In genomic region chr4:2933566-2934076, GRCh38 we compare ENCODE assay signal across 9 cellular contexts. TPM values are rescaled to one million over a fixed set of nuclear protein-coding genes. Genes with fewer than 3 reads are reported as not detected.
DNase-seq lines count a peak whose midpoint lies in the region; ATAC-seq, FAIRE-seq and TF ChIP-seq lines count a peak whose summit lies in the region.
"Had no signal": no experiment of that assay in that cellular context is flagged by ENCODE, and none has a peak within 500 bp of the region (broad histone marks: within the 10 kb centered on the region; RNA-seq: fewer than 3 reads in every experiment).

No MANE protein-coding gene starts in this region.

- H3K4me1 ChIP-seq in PC-3 (ENCODE audit: insufficient read depth, low read length), result peaks cover 36% of the 10 kb centered on the region
- peaks cover 28% of the 10 kb centered on the region for H3K4me1 ChIP-seq in endothelial cell of umbilical vein (ENCODE audit: control insufficient read depth, extremely low read depth, insufficient read depth, low read length)

- H3K27me3 ChIP-seq in BJ (ENCODE audit: control insufficient read depth, insufficient read depth, low read length), result no peaks in the 10 kb centered on the region
- H3K27me3 ChIP-seq in PC-3 (ENCODE audit: low read length), result no peaks in the 10 kb centered on the region
- H3K27me3 ChIP-seq in endothelial cell of umbilical vein (ENCODE audit: control insufficient read depth in 2 of 2, insufficient read depth in 2 of 2, low read length in 2 of 2), result no peaks in the 10 kb centered on the region

- CTCF ChIA-PET in BJ (lab: Yijun Ruan, JAX), result no interaction called here
- CTCF ChIA-PET in PC-3 (lab: Charles Lee), result no interaction called here
- CTCF ChIA-PET in endothelial cell of umbilical vein (lab: Charles Lee), result no interaction called here

- peak overlapping the region; percentile 87 for H3K4me3 Mint-ChIP-seq in nephron progenitor cell

- no peak overlapping the region for H3K27ac Mint-ChIP-seq in nephron progenitor cell

- no peaks in the 10 kb centered on the region for H3K9me2 ChIP-seq in PC-3 (replicated peaks; ENCODE audit: low read length)

- peaks cover 17% of the 10 kb centered on the region for H3K36me3 Mint-ChIP-seq in nephron progenitor cell (ENCODE audit: low read depth)

- H3K9me1 ChIP-seq in endothelial cell of umbilical vein (replicated peaks; ENCODE audit: control insufficient read depth, extremely low read depth, insufficient read depth, low read length), result no peaks in the 10 kb centered on the region

- POLR2A ChIA-PET in BJ (lab: Charles Lee), result no interaction called here
- POLR2A ChIA-PET in PC-3 (lab: Charles Lee; ENCODE audit: unreplicated experiment), result no interaction called here
- POLR2A ChIA-PET in endothelial cell of umbilical vein (lab: Charles Lee), result no interaction called here

- H3K27ac ChIP-seq in PC-3 (ENCODE audit: low read length), result 0 out of 2 replicates have a peak overlapping the region, but pooled peaks have one; percentile 7
- H3K27ac ChIP-seq in endothelial cell of umbilical vein (ENCODE audit: insufficient read depth, low read depth, low read length), result no peak overlapping the region

- 0 out of 2 replicates have a peak overlapping the region, but pooled peaks have one; percentile 26 for H2AFZ ChIP-seq in PC-3 (ENCODE audit: low read length)
- H2AFZ ChIP-seq in endothelial cell of umbilical vein (ENCODE audit: low read depth, low read length), result peak overlapping the region; percentile 17

- peaks cover 4% of the 10 kb centered on the region for H3K27me3 Mint-ChIP-seq in nephron progenitor cell (ENCODE audit: low read depth, poor library complexity)

- TF ChIP-seq POLR2A in endothelial cell of umbilical vein (IDR thresholded peaks at IDR 0.05; ENCODE audit: low read depth, low read length), result no peak

- peaks cover 29% of the 10 kb centered on the region for H3K36me3 ChIP-seq in BJ (ENCODE audit: control insufficient read depth, insufficient read depth, low read length)
- peaks cover 5% of the 10 kb centered on the region; the same call in 1 of the 2 replicates for H3K36me3 ChIP-seq in PC-3 (ENCODE audit: low read depth, low read length)
- H3K36me3 ChIP-seq in endothelial cell of umbilical vein (ENCODE audit: control insufficient read depth in 2 of 2, extremely low read depth in 1 of 2, insufficient read depth in 2 of 2, low read length in 2 of 2), result peaks cover 8 to 25% of the 10 kb centered on the region in 2 experiments

- H3K4me1 Mint-ChIP-seq in nephron progenitor cell, result peaks cover 31% of the 10 kb centered on the region

- no peak for ATAC-seq in PC-3

- no TSS peak for BruUV-seq in PC-3 (replicated peaks; lab: Mats Ljungman, UMichigan)
- no TSS peak for BruUV-seq in endothelial cell of umbilical vein (replicated peaks; lab: Mats Ljungman, UMichigan)

- H3K9me3 ChIP-seq in PC-3 (ENCODE audit: low read length), result no peaks in the 10 kb centered on the region
- no peaks in the 10 kb centered on the region for H3K9me3 ChIP-seq in endothelial cell of umbilical vein (replicated peaks; ENCODE audit: control insufficient read depth, insufficient read depth, low read length)

- no peaks in the 10 kb centered on the region for H3K9me3 Mint-ChIP-seq in nephron progenitor cell

- dilution Hi-C loops in endothelial cell of umbilical vein (cut with MboI; ENCODE audit: extremely low pct_ligation_motif_present, low sequenced_read_pairs), result no loop called here

- TF ChIP-seq CTCF in BJ (IDR thresholded peaks at IDR 0.05; ENCODE audit: insufficient read depth, low read depth, low read length), result no peak
- no peak for TF ChIP-seq CTCF in PC-3 (conservative IDR thresholded peaks at IDR 0.05; ENCODE audit: low read depth, low read length)
- TF ChIP-seq CTCF in endothelial cell of umbilical vein (IDR thresholded peaks at IDR 0.05; ENCODE audit: extremely low read depth in 1 of 2, insufficient read depth in 1 of 2, low read depth in 1 of 2, low read length in 2 of 2), result no peak
- no peak for TF ChIP-seq CTCF in nephron progenitor cell (IDR thresholded peaks at IDR 0.05)

- H3K4me3 ChIP-seq in BJ (ENCODE audit: low read depth, low read length) (peak overlapping the region; percentile 80), PC-3 (ENCODE audit: low read length) (peak overlapping the region; percentile 77), endothelial cell of umbilical vein (replicated peaks in 1 of 3; ENCODE audit: insufficient read depth in 1 of 3, low read depth in 1 of 3, low read length in 3 of 3) (peak overlapping the region; percentile 51 to 65 (median 57))

- H3K9ac ChIP-seq in PC-3 (ENCODE audit: low read length) (peak overlapping the region; percentile 76), endothelial cell of umbilical vein (replicated peaks; ENCODE audit: extremely low read depth, insufficient read depth, low read length) (peak overlapping the region; percentile 55)

- intact Hi-C loops in PC-3 (cut with micrococcal nuclease) (loop anchor here (2.0 kb wide), 1 partner anchor 169 kb away; no protein-coding TSS in a partner anchor), endothelial cell of umbilical vein (cut with micrococcal nuclease) (loop anchor here (1.0 to 5.0 kb wide), 3 partner anchors 91 to 177 kb away; partner anchors contain the start of genes ADD1 and TNIP2)

- H4K20me1 ChIP-seq in PC-3 (ENCODE audit: low read length) (peaks cover 2% of the 10 kb centered on the region; the same call in 1 of the 2 replicates), endothelial cell of umbilical vein (replicated peaks; ENCODE audit: control insufficient read depth, extremely low read depth, insufficient read depth, low read length) (no peaks in the 10 kb centered on the region)

- no peak for DNase-seq in BJ (ENCODE audit: low read depth)
- no peak for DNase-seq in PC-3
- peak; percentile 33 for DNase-seq in endothelial cell of umbilical vein (ENCODE audit: low read depth, low spot score)
- no peak for DNase-seq in nephron progenitor cell
- DNase-seq in LoVo (ENCODE audit: low spot score), result no peak
- no peak for DNase-seq in NCI-H146 (lab: John Stamatoyannopoulos, UW)
- DNase-seq in NCI-H526 (lab: John Stamatoyannopoulos, UW), result no peak
- no peak for DNase-seq in medulla oblongata (ENCODE audit: extremely low spot score)
- DNase-seq: amniotic stem cell had no signal

- H3K4me2 ChIP-seq in PC-3 (ENCODE audit: low read length) (peak overlapping the region; percentile 97), endothelial cell of umbilical vein (ENCODE audit: insufficient read depth, low read length) (peak overlapping the region; percentile 53)

- H3F3A ChIP-seq in PC-3 (ENCODE audit: low read length, unreplicated experiment), result peaks cover 5% of the 10 kb centered on the region

- FAIRE-seq in endothelial cell of umbilical vein (lab: Jason Lieb, UNC), result no peak

- peaks cover 23% of the 10 kb centered on the region for H3K79me2 ChIP-seq in PC-3 (ENCODE audit: low read length)
- H3K79me2 ChIP-seq in endothelial cell of umbilical vein (ENCODE audit: control insufficient read depth, insufficient read depth, low read length), result peaks cover 18% of the 10 kb centered on the region

TF ChIP-seq in endothelial cell of umbilical vein, 7 proteins besides CTCF, POLR2A, EP300 and RAD21:
- TF ChIP-seq GATA2 (IDR thresholded peaks at IDR 0.05; ENCODE audit: insufficient read depth, insufficient read length, low read depth, low read length) (no peak), JUN (IDR thresholded peaks at IDR 0.05; ENCODE audit: borderline replicate concordance, insufficient read depth, insufficient read length, low read depth) (no peak), FOS (IDR thresholded peaks at IDR 0.05; ENCODE audit: borderline replicate concordance, insufficient read depth, low read length) (no peak), MAX (IDR thresholded peaks at IDR 0.05; ENCODE audit: insufficient read depth, insufficient read length) (no peak), MYC (IDR thresholded peaks at IDR 0.05; ENCODE audit: low read depth, low read length) (no peak), EZH2 (IDR thresholded peaks at IDR 0.05; ENCODE audit: borderline replicate concordance, low read depth, low read length, severe bottlenecking) (no peak), POLR2AphosphoS5 (IDR thresholded peaks at IDR 0.05; ENCODE audit: insufficient read depth, low read depth, low read length) (no peak)
TF ChIP-seq in endothelial cell of umbilical vein: peak in this region for 0.

RNA-seq across cellular contexts. Expression of gene NOP14, which starts 29.6 kb away (rescaled TPM):
- polyA plus RNA-seq in BJ (2011; rRNA removed) (7.1 and 8.2 TPM in 2 replicates), endothelial cell of umbilical vein (7.1 and 9.5 TPM in 2 replicates)
- 6.1 and 11.8 TPM in 2 replicates for polyA minus RNA-seq in BJ (2011; rRNA and poly(A)+ RNA removed)
- total RNA-seq in PC-3 (2014; rRNA removed) (26.0 and 30.9 TPM in 2 replicates), endothelial cell of umbilical vein (40.3 and 45.2 TPM in 2 replicates)
- 12.1 and 14.3 TPM in 2 replicates for polyA plus RNA-seq in endothelial cell of umbilical vein (2011; cell fraction: cytosol; rRNA removed)
- polyA plus RNA-seq in endothelial cell of umbilical vein (2011; cell fraction: nucleus; rRNA removed), result 20.1 and 28.5 TPM in 2 replicates
- polyA plus RNA-seq in endothelial cell of umbilical vein (2012), result 31.7 and 40.3 TPM in 2 replicates
- 10.6 and 12.6 TPM in 2 replicates for polyA minus RNA-seq in endothelial cell of umbilical vein
- polyA minus RNA-seq in endothelial cell of umbilical vein (2011; cell fraction: cytosol; rRNA and poly(A)+ RNA removed), result 13.4 TPM
- 8.8 and 9.5 TPM in 2 replicates for polyA minus RNA-seq in endothelial cell of umbilical vein (2011; cell fraction: nucleus; rRNA and poly(A)+ RNA removed)

RNA-seq across cellular contexts. Expression of gene GRK4, which starts 29.8 kb away (rescaled TPM):
- polyA plus RNA-seq in BJ (2011; rRNA removed) (1.9 and 2.1 TPM in 2 replicates), endothelial cell of umbilical vein (3.1 and 3.2 TPM in 2 replicates)
- polyA minus RNA-seq in BJ (2011; rRNA and poly(A)+ RNA removed), result 1.2 and 1.8 TPM in 2 replicates
- total RNA-seq in PC-3 (2014; rRNA removed) (2.9 and 3.7 TPM in 2 replicates), endothelial cell of umbilical vein (5.9 and 6.3 TPM in 2 replicates)
- 3.3 and 3.5 TPM in 2 replicates for polyA plus RNA-seq in endothelial cell of umbilical vein (2011; cell fraction: cytosol; rRNA removed)
- 3.2 and 3.9 TPM in 2 replicates for polyA plus RNA-seq in endothelial cell of umbilical vein (2011; cell fraction: nucleus; rRNA removed)
- 3.7 and 4.6 TPM in 2 replicates for polyA plus RNA-seq in endothelial cell of umbilical vein (2012)
- polyA minus RNA-seq in endothelial cell of umbilical vein, result 3.3 and 4.4 TPM in 2 replicates
- polyA minus RNA-seq in endothelial cell of umbilical vein (2011; cell fraction: cytosol; rRNA and poly(A)+ RNA removed), result 1.2 TPM
- 2.0 and 2.6 TPM in 2 replicates for polyA minus RNA-seq in endothelial cell of umbilical vein (2011; cell fraction: nucleus; rRNA and poly(A)+ RNA removed)
